In the genomic region with DNA sequence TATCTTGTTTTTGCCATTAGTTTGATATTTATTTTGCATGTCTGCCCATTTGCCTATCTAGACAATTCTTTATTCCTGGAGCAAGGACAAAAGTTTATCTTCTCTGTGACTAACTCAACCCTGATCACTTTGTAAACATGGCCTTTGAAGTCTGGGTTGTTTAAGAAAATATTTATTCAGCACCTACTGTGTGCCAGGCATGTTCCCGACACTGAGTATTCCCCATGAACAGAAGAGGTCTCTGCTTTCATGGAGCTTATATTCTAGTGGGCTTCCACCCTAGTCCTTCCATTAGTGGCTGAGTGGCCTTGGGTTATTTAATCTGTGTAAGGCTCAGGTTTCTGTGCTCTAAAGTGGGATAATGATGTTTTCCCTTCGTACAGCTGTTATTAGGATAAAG, we compare ENCODE assay signal across 31 cellular contexts. TPM values are rescaled to one million over a fixed set of nuclear protein-coding genes. Genes with fewer than 3 reads are reported as not detected.
DNase-seq lines count a peak whose midpoint lies in the region; ATAC-seq, FAIRE-seq and TF ChIP-seq lines count a peak whose summit lies in the region.
"Had no signal": no experiment of that assay in that cellular context is flagged by ENCODE, and none has a peak within 500 bp of the region (broad histone marks: within the 10 kb centered on the region; RNA-seq: fewer than 3 reads in every experiment).

No MANE protein-coding gene starts in this region.

- H3K4me1 ChIP-seq in hepatocyte (ENCODE audit: insufficient read depth) (peaks cover 50% of the 10 kb centered on the region), neural progenitor cell (peaks cover 66% of the 10 kb centered on the region)
- H3K4me1 ChIP-seq: breast epithelium, prostate gland had no signal

- H3K27ac ChIP-seq in hepatocyte (peak overlapping the region; percentile 56), neural progenitor cell (no peak overlapping the region)
- H3K27ac ChIP-seq: breast epithelium, gastroesophageal sphincter, prostate gland, upper lobe of left lung had no signal

- H4K20me1 ChIP-seq in hepatocyte (ENCODE audit: insufficient read depth, poor library complexity, severe bottlenecking), result peaks cover 56% of the 10 kb centered on the region
- H4K20me1 ChIP-seq in neural progenitor cell (ENCODE audit: low read depth), result peaks cover 81% of the 10 kb centered on the region

- H3K4me1 Mint-ChIP-seq in neural progenitor cell, result peaks cover 35% of the 10 kb centered on the region
- no peaks in the 10 kb centered on the region for H3K4me1 Mint-ChIP-seq in activated CD4-positive, alpha-beta T cell treated with anti-CD3 and anti-CD28 coated beads, Interleukin-2, amount 10 ng/mL, durations not matched to agents 24 days and 14 days
- H3K4me1 Mint-ChIP-seq: activated CD4-positive, alpha-beta T cell treated with anti-CD3 and anti-CD28 coated beads for 36 hours; activated naive CD4-positive, alpha-beta T cell treated with anti-CD3 and anti-CD28 coated beads, Interleukin-2, amount 50 U/mL, for 24 hours; immature natural killer cell; memory B cell had no signal

- no peaks in the 10 kb centered on the region for H3K9me3 Mint-ChIP-seq in neural progenitor cell
- no peaks in the 10 kb centered on the region for H3K9me3 Mint-ChIP-seq in activated CD4-positive, alpha-beta T cell treated with anti-CD3 and anti-CD28 coated beads, Interleukin-2, amount 10 ng/mL, durations not matched to agents 24 days and 14 days
- H3K9me3 Mint-ChIP-seq: activated naive CD4-positive, alpha-beta T cell treated with anti-CD3 and anti-CD28 coated beads, Interleukin-2, amount 50 U/mL, for 24 hours; activated T-helper 2 cell treated with anti-CD3 and anti-CD28 coated beads, Interferon-gamma antibody, Interleukin-2, Interleukin-4, amounts not matched to agents 10 μg/mL and 5 μg/mL and 100 μg/mL, durations not matched to agents 14 hours and 24 hours and 36 hours; CD8-positive, alpha-beta T cell; memory B cell; T-helper 2 cell treated with Interferon-gamma antibody and Interleukin-4, amounts not matched to agents 5 μg/mL and 100 μg/mL, for 36 hours had no signal

- peaks cover 2% of the 10 kb centered on the region for H3K27me3 Mint-ChIP-seq in neural progenitor cell (ENCODE audit: insufficient read depth, low read depth)
- no peaks in the 10 kb centered on the region for H3K27me3 Mint-ChIP-seq in activated CD4-positive, alpha-beta T cell treated with anti-CD3 and anti-CD28 coated beads, Interleukin-2, amount 10 ng/mL, durations not matched to agents 24 days and 14 days
- H3K27me3 Mint-ChIP-seq: activated CD4-positive, alpha-beta T cell treated with anti-CD3 and anti-CD28 coated beads for 36 hours; activated naive CD4-positive, alpha-beta T cell treated with anti-CD3 and anti-CD28 coated beads, Interleukin-2, amount 50 U/mL, for 24 hours; memory B cell had no signal

- peak; percentile 12 for FAIRE-seq in GM18507 (lab: Jason Lieb, UNC)
- FAIRE-seq: GM12891 had no signal

- no peak overlapping the region for H3K4me3 Mint-ChIP-seq in neural progenitor cell
- H3K4me3 Mint-ChIP-seq in activated CD4-positive, alpha-beta T cell treated with anti-CD3 and anti-CD28 coated beads, Interleukin-2, amount 10 ng/mL, durations not matched to agents 24 days and 14 days, result no peak overlapping the region
- H3K4me3 Mint-ChIP-seq: activated CD4-positive, alpha-beta T cell treated with anti-CD3 and anti-CD28 coated beads for 36 hours; activated naive CD4-positive, alpha-beta T cell treated with anti-CD3 and anti-CD28 coated beads, Interleukin-2, amount 50 U/mL, for 24 hours; CD8-positive, alpha-beta T cell; immature natural killer cell; memory B cell; T-helper 2 cell treated with Interferon-gamma antibody and Interleukin-4, amounts not matched to agents 5 μg/mL and 100 μg/mL, for 36 hours had no signal

- H3K79me2 ChIP-seq in hepatocyte, result peaks cover 94% of the 10 kb centered on the region
- H3K79me2 ChIP-seq in neural progenitor cell (ENCODE audit: low read depth), result peaks cover 100% of the 10 kb centered on the region

- DNase-seq in GM18507 (ENCODE audit: extremely low spot score, insufficient read length, low read depth) (no peak), NCI-H748 (lab: John Stamatoyannopoulos, UW; ENCODE audit: unreplicated experiment) (peak; percentile 79), hepatocyte (ENCODE audit: low spot score) (no peak), neural progenitor cell (ENCODE audit: low spot score) (no peak), cerebellar cortex (ENCODE audit: low spot score) (no peak), T-helper 2 cell (no peak)
- no peak for DNase-seq in activated CD4-positive, alpha-beta T cell treated with anti-CD3 and anti-CD28 coated beads, Interleukin-2, amount 10 ng/mL, durations not matched to agents 24 days and 14 days
- DNase-seq: activated CD4-positive, alpha-beta T cell treated with anti-CD3 and anti-CD28 coated beads for 36 hours; activated T-cell treated with anti-CD3 and anti-CD28 coated beads for 4 hours; BE2C; CD8-positive, alpha-beta T cell; effector CD4-positive, alpha-beta T cell; H7; hypothalamus; immature natural killer cell; KG1; NCI-H1105 treated with DMSO at 0.1 percent for 48 hours; NCI-H2029 treated with DMSO at 0.1 percent for 48 hours; SHP77 treated with DMSO at 0.1 percent for 48 hours; stimulated activated CD4-positive, alpha-beta T cell treated with anti-CD3 and anti-CD28 coated beads, Interleukin-4, amount 100 ng/mL, for 4 hours; upper lobe of left lung had no signal

- no peaks in the 10 kb centered on the region for H3K9me2 ChIP-seq in hepatocyte (replicated peaks; ENCODE audit: insufficient read depth)

- ATAC-seq in GM21367 (IDR thresholded peaks at IDR 0.05; ENCODE audit: unreplicated experiment), result no peak
- ATAC-seq: activated CD4-positive, alpha-beta T cell treated with anti-CD3 and anti-CD28 coated beads for 36 hours; CD8-positive, alpha-beta T cell; gastroesophageal sphincter; Panc1 had no signal

- intact Hi-C loops in activated CD4-positive, alpha-beta T cell treated with anti-CD3 and anti-CD28 coated beads, Interleukin-2, amount 10 ng/mL, durations not matched to agents 24 days and 14 days (cut with micrococcal nuclease), result no loop called here

- H3K36me3 ChIP-seq in hepatocyte (replicated peaks; ENCODE audit: insufficient read depth, low read depth) (no peaks in the 10 kb centered on the region), neural progenitor cell (no peaks in the 10 kb centered on the region)
- H3K36me3 ChIP-seq: BE2C, breast epithelium, gastroesophageal sphincter, prostate gland, upper lobe of left lung had no signal

- H3K27ac Mint-ChIP-seq in neural progenitor cell, result no peak overlapping the region
- no peak overlapping the region for H3K27ac Mint-ChIP-seq in activated CD4-positive, alpha-beta T cell treated with anti-CD3 and anti-CD28 coated beads, Interleukin-2, amount 10 ng/mL, durations not matched to agents 24 days and 14 days
- H3K27ac Mint-ChIP-seq: activated CD4-positive, alpha-beta T cell treated with anti-CD3 and anti-CD28 coated beads for 36 hours; activated naive CD4-positive, alpha-beta T cell treated with anti-CD3 and anti-CD28 coated beads, Interleukin-2, amount 50 U/mL, for 24 hours; activated T-helper 2 cell treated with anti-CD3 and anti-CD28 coated beads, Interferon-gamma antibody, Interleukin-2, Interleukin-4, amounts not matched to agents 10 μg/mL and 5 μg/mL and 100 μg/mL, durations not matched to agents 14 hours and 24 hours and 36 hours; CD8-positive, alpha-beta T cell; immature natural killer cell; memory B cell; T-helper 2 cell treated with Interferon-gamma antibody and Interleukin-4, amounts not matched to agents 5 μg/mL and 100 μg/mL, for 36 hours had no signal

- H3K4me2 ChIP-seq in hepatocyte, result peak overlapping the region; percentile 68
- H3K4me2 ChIP-seq in neural progenitor cell, result peak overlapping the region; percentile 48

- no peak overlapping the region for H2AFZ ChIP-seq in hepatocyte
- no peak overlapping the region for H2AFZ ChIP-seq in neural progenitor cell (replicated peaks)

- no peak overlapping the region for H3K9ac ChIP-seq in neural progenitor cell

- H3K4me3 ChIP-seq in hepatocyte (no peak overlapping the region), neural progenitor cell (no peak overlapping the region)
- H3K4me3 ChIP-seq: breast epithelium, gastroesophageal sphincter, prostate gland, upper lobe of left lung had no signal

- H3K27me3 ChIP-seq in hepatocyte, result no peaks in the 10 kb centered on the region
- H3K27me3 ChIP-seq in neural progenitor cell, result no peaks in the 10 kb centered on the region
- H3K27me3 ChIP-seq: BE2C, breast epithelium, gastroesophageal sphincter, upper lobe of left lung had no signal

- H3K36me3 Mint-ChIP-seq in neural progenitor cell, result peaks cover 3% of the 10 kb centered on the region
- no peaks in the 10 kb centered on the region for H3K36me3 Mint-ChIP-seq in activated CD4-positive, alpha-beta T cell treated with anti-CD3 and anti-CD28 coated beads, Interleukin-2, amount 10 ng/mL, durations not matched to agents 24 days and 14 days (ENCODE audit: low read depth)
- H3K36me3 Mint-ChIP-seq: activated naive CD4-positive, alpha-beta T cell treated with anti-CD3 and anti-CD28 coated beads, Interleukin-2, amount 50 U/mL, for 24 hours; CD8-positive, alpha-beta T cell; immature natural killer cell had no signal

- TF ChIP-seq CTCF in hepatocyte (IDR thresholded peaks at IDR 0.05; ENCODE audit: poor library complexity) (no peak), neural progenitor cell (IDR thresholded peaks at IDR 0.05) (no peak)

- WGBS in hepatocyte (ENCODE audit: low lambda C conversion rate, missing lambda C conversion rate), result 57% methylated on average over 2 of the region's 2 CpGs

- no peaks in the 10 kb centered on the region for H3K9me3 ChIP-seq in hepatocyte (ENCODE audit: low read depth)
- H3K9me3 ChIP-seq in neural progenitor cell (ENCODE audit: low read depth), result no peaks in the 10 kb centered on the region
- H3K9me3 ChIP-seq: BE2C, breast epithelium, gastroesophageal sphincter, prostate gland, upper lobe of left lung had no signal

- peaks cover 26% of the 10 kb centered on the region for H3F3A ChIP-seq in neural progenitor cell (ENCODE audit: low read depth)

RNA-seq across cellular contexts. Expression of a gene that starts 49.7 kb away (rescaled TPM):
- total RNA-seq in hepatocyte, result 50.0 and 68.6 TPM in 2 replicates
- 35.8 and 38.2 TPM in 2 replicates for polyA plus RNA-seq in hepatocyte
- total RNA-seq in neural progenitor cell (ENCODE audit: low replicate concordance), result 75.3 and 86.4 TPM in 2 replicates
- total RNA-seq in activated CD4-positive, alpha-beta T cell treated with anti-CD3 and anti-CD28 coated beads, Interleukin-2, amount 10 ng/mL, durations not matched to agents 24 days and 14 days, result 0.19 and 0.24 TPM in 2 replicates
- total RNA-seq: activated CD4-positive, alpha-beta T cell treated with anti-CD3 and anti-CD28 coated beads for 36 hours; activated T-helper 2 cell treated with anti-CD3 and anti-CD28 coated beads, Interferon-gamma antibody, Interleukin-2, Interleukin-4, amounts not matched to agents 10 μg/mL and 5 μg/mL and 100 μg/mL, durations not matched to agents 14 hours and 24 hours and 36 hours; CD8-positive, alpha-beta T cell had no signal

Comparison
In these comparisons a context has a peak if more than half of its experiments do, and no peak if none do; other contexts are left out.
1. RNA of a gene that starts 49.7 kb away (total RNA-seq): 75.3 to 86.4 TPM in neural progenitor cell and 50.0 to 68.6 TPM in hepatocyte; 0.19 to 0.24 TPM in activated CD4-positive, alpha-beta T cell treated with anti-CD3 and anti-CD28 coated beads, Interleukin-2, amount 10 ng/mL, durations not matched to agents 24 days and 14 days; every median in the first group is over 10 times any median in the second.